8 cellular contexts compared by ENCODE assay signal in genomic region chr2:174681983-174682577, GRCh38.
DNase-seq lines count a peak whose midpoint lies in the region; ATAC-seq and TF ChIP-seq lines count a peak whose summit lies in the region.

No MANE protein-coding gene starts in this region.

- H3K4me1 Mint-ChIP-seq in activated T-cell treated with anti-CD3 and anti-CD28 coated beads, Interleukin-2, amount 50 U/mL, for 24 hours (ENCODE audit: low read depth): peaks cover 75% of the 10 kb centered on the region

- no CpG with 5 or more reads among the region's 53 CpGs for WGBS in neuronal stem cell (ENCODE audit: extremely low coverage in 2 of 2, insufficient read length in 2 of 2, insufficient replicate concordance in 1 of 2), 2 donors

- H3K9me3 ChIP-seq in Karpas-422 (ENCODE audit: low read length): no peaks in the 10 kb centered on the region
- H3K9me3 ChIP-seq in neuronal stem cell (replicated peaks in 1 of 2; ENCODE audit: control insufficient read depth in 2 of 2, insufficient read depth in 1 of 2, low read depth in 1 of 2, low read length in 2 of 2): no peaks in the 10 kb centered on the region
- no peaks in the 10 kb centered on the region for H3K9me3 ChIP-seq in vagina

- H3K27ac ChIP-seq in Karpas-422 (ENCODE audit: low read length) (peak overlapping the region; percentile 52), neuronal stem cell (replicated peaks; ENCODE audit: low read length) (no peak overlapping the region), vagina (peak overlapping the region; percentile 94)

- peaks cover 2% of the 10 kb centered on the region for H3K79me1 ChIP-seq in neuronal stem cell (ENCODE audit: low read depth, low read length)

- H3K36me3 Mint-ChIP-seq in activated T-cell treated with anti-CD3 and anti-CD28 coated beads, Interleukin-2, amount 50 U/mL, for 24 hours (ENCODE audit: low read depth): peaks cover under 1% of the 10 kb centered on the region

- H4K91ac ChIP-seq in neuronal stem cell (ENCODE audit: low read depth, low read length, poor library complexity): peak overlapping the region; percentile 23

- H2BK120ac ChIP-seq in neuronal stem cell (ENCODE audit: low read depth, low read length): peak overlapping the region; percentile 11

- intact Hi-C loops in vagina (cut with DNase I): loop anchor here (2.0 kb wide), 1 partner anchor 195 kb away; the partner anchor contains the start of gene GPR155

- H3K27ac Mint-ChIP-seq in activated T-cell treated with anti-CD3 and anti-CD28 coated beads, Interleukin-2, amount 50 U/mL, for 24 hours: peak overlapping the region; percentile 82

- no peak overlapping the region for H3K4ac ChIP-seq in neuronal stem cell (ENCODE audit: low read length)

- H3K9ac ChIP-seq in Karpas-422 (ENCODE audit: low read length): peak overlapping the region; percentile 92
- peak overlapping the region; percentile 95 for H3K9ac ChIP-seq in neuronal stem cell (ENCODE audit: low read depth, low read length, poor library complexity)

- H2AK5ac ChIP-seq in neuronal stem cell (ENCODE audit: low read depth, low read length): peak overlapping the region; percentile 25

- no peak for TF ChIP-seq POLR2A in vagina (IDR thresholded peaks at IDR 0.05)

- peaks cover 50% of the 10 kb centered on the region for H3K79me2 ChIP-seq in Karpas-422 (ENCODE audit: low read length)

- peak overlapping the region; percentile 91 for H3K18ac ChIP-seq in neuronal stem cell (ENCODE audit: low read length)

- no peaks in the 10 kb centered on the region for H3K9me3 Mint-ChIP-seq in activated T-cell treated with anti-CD3 and anti-CD28 coated beads, Interleukin-2, amount 50 U/mL, for 24 hours

- peak overlapping the region; percentile 49 for H3K14ac ChIP-seq in neuronal stem cell (ENCODE audit: low read length)

- peak; percentile 42 for ATAC-seq in GM21576 (IDR thresholded peaks at IDR 0.05; ENCODE audit: unreplicated experiment)

- peak overlapping the region; percentile 80 for H3K4me3 Mint-ChIP-seq in activated T-cell treated with anti-CD3 and anti-CD28 coated beads, Interleukin-2, amount 50 U/mL, for 24 hours

- H3K4me1 ChIP-seq in Karpas-422 (ENCODE audit: low read length): peaks cover 39% of the 10 kb centered on the region
- H3K4me1 ChIP-seq in neuronal stem cell (ENCODE audit: control insufficient read depth in 2 of 2, insufficient read depth in 1 of 2, low read depth in 1 of 2, low read length in 2 of 2): peaks cover 3 to 4% of the 10 kb centered on the region in 2 donors
- H3K4me1 ChIP-seq in vagina: peaks cover 47% of the 10 kb centered on the region

- no peak overlapping the region for H2BK12ac ChIP-seq in neuronal stem cell (ENCODE audit: low read length)

- no peaks in the 10 kb centered on the region for H3K27me3 Mint-ChIP-seq in activated T-cell treated with anti-CD3 and anti-CD28 coated beads, Interleukin-2, amount 50 U/mL, for 24 hours

- H3K36me3 ChIP-seq in Karpas-422 (ENCODE audit: insufficient read depth, low read length) (peaks cover 9% of the 10 kb centered on the region), neuronal stem cell (replicated peaks in 1 of 2; ENCODE audit: control insufficient read depth in 2 of 2, insufficient read depth in 2 of 2, low read length in 2 of 2) (peaks cover 0 to 24% of the 10 kb centered on the region in 2 donors), vagina (no peaks in the 10 kb centered on the region)

- H3K23ac ChIP-seq in neuronal stem cell (ENCODE audit: low read depth, low read length, poor library complexity): peak overlapping the region; percentile 63

- H3K4me3 ChIP-seq in Karpas-422 (ENCODE audit: low read length) (peak overlapping the region; percentile 86), fibroblast of pulmonary artery (replicated peaks; ENCODE audit: low read depth, low read length) (peak overlapping the region; percentile 78), neuronal stem cell (ENCODE audit: low read length in 2 of 2) (peak overlapping the region; percentile 72 to 95), vagina (peak overlapping the region; percentile 84 to 92)

- no peaks in the 10 kb centered on the region for H3K9me2 ChIP-seq in Karpas-422 (replicated peaks; ENCODE audit: insufficient read depth, low read length)

- H2AFZ ChIP-seq in Karpas-422 (ENCODE audit: low read length): peak overlapping the region; percentile 82
- peak overlapping the region; percentile 96 for H2AFZ ChIP-seq in neuronal stem cell (ENCODE audit: low read length)

- no peak overlapping the region for H2BK5ac ChIP-seq in neuronal stem cell (ENCODE audit: low read length)

- DNase-seq in ELF-1 (ENCODE audit: low read depth, low spot score) (peak; percentile 49), Karpas-422 (peak; percentile 71), fibroblast of pulmonary artery (ENCODE audit: low read depth) (peak; percentile 27), neuronal stem cell (ENCODE audit: low spot score) (peak; percentile 21), vagina (ENCODE audit: extremely low spot score in 2 of 2) (no peak), MV-4-11 (lab: John Stamatoyannopoulos, UW) (no peak)
- peak; percentile 72 for DNase-seq in activated T-cell treated with anti-CD3 and anti-CD28 coated beads, Interleukin-2, amount 50 U/mL, for 24 hours

- H4K20me1 ChIP-seq in Karpas-422 (ENCODE audit: insufficient read depth, low read depth, low read length): no peaks in the 10 kb centered on the region

- H3K4me2 ChIP-seq in Karpas-422 (ENCODE audit: low read depth, low read length, poor library complexity, severe bottlenecking) (peak overlapping the region; percentile 96), neuronal stem cell (ENCODE audit: insufficient read depth, low read length, poor library complexity, severe bottlenecking) (peak overlapping the region; percentile 96)

- peak overlapping the region; percentile 41 for H2BK15ac ChIP-seq in neuronal stem cell (ENCODE audit: low read length)

- no peaks in the 10 kb centered on the region for H3K27me3 ChIP-seq in Karpas-422 (ENCODE audit: low read length)
- H3K27me3 ChIP-seq in neuronal stem cell (ENCODE audit: control insufficient read depth in 3 of 3, insufficient read depth in 3 of 3, low read depth in 1 of 3, low read length in 3 of 3): peaks cover 0 to 20% (median 9%) of the 10 kb centered on the region in 3 experiments
- H3K27me3 ChIP-seq in vagina: no peaks in the 10 kb centered on the region

- TF ChIP-seq CTCF in fibroblast of pulmonary artery (IDR thresholded peaks at IDR 0.05; ENCODE audit: low read length, missing control alignments) (no peak), vagina (IDR thresholded peaks at IDR 0.05) (no peak)

- H4K8ac ChIP-seq in neuronal stem cell (ENCODE audit: low read depth, low read length): no peak overlapping the region

Comparison
In these comparisons a context has a peak if more than half of its experiments do, and no peak if none do; other contexts are left out.
1. DNase-seq: peak in ELF-1 (single experiment), Karpas-422 (single experiment), activated T-cell treated with anti-CD3 and anti-CD28 coated beads, Interleukin-2, amount 50 U/mL, for 24 hours (single experiment), fibroblast of pulmonary artery (single experiment) and neuronal stem cell (single experiment); none in vagina (0 of 2) and MV-4-11 (single experiment).
2. Peak in every context shown above with its lines, with median percentiles within 50 percentile points of each other: H3K4me3 ChIP-seq.